9 cellular contexts compared by ENCODE assay signal in the genomic region with DNA sequence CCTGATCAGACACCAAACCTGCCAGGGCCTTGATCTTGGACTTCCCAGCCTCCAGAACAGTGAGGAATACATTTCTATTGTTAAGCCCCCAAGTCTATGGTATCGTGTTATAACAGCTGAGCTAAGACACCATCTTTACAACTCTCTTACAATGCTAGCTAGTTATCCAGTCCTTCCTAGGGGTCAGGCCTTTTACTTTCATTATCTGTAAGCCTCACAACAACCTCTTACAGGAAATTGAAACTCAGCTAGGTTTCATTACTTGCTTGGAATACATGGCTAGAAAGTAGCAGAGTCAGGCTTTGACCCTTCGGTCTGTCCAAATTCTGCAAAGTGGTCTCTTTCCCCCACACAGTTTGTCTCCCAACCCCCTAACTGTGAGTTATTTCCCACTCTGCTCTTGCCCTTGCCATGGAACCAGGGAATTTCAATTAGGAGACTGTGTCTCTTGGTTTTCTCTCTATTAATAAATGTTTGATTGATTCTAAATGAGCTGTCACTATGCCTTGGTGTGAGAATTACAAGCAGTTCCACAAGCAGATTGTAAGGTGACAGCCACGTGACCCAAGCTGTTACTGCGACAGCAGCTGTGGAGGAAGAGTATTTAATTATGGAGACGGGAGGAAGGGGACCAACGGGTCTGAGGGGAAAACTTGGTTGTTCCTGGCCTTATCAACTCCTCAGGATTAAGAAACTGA. TPM values are rescaled to one million over a fixed set of nuclear protein-coding genes. Genes with fewer than 3 reads are reported as not detected.
DNase-seq lines count a peak whose midpoint lies in the region; ATAC-seq and TF ChIP-seq lines count a peak whose summit lies in the region.
"Had no signal": no experiment of that assay in that cellular context is flagged by ENCODE, and none has a peak within 500 bp of the region (broad histone marks: within the 10 kb centered on the region; RNA-seq: fewer than 3 reads in every experiment).

No MANE protein-coding gene starts in this region.

- intact Hi-C loops in prostate gland (cut with DNase I) = no loop called here
- intact Hi-C loops in right cardiac atrium (cut with DNase I) = no loop called here

- no peaks in the 10 kb centered on the region for H3K9me3 Mint-ChIP-seq in chondrocyte (ENCODE audit: low read depth)

- H3K36me3 ChIP-seq in mesenchymal stem cell (ENCODE audit: control insufficient read depth in 1 of 2, insufficient read depth in 2 of 2, low read depth in 1 of 2, low read length in 2 of 2) (no peaks in the 10 kb centered on the region), prostate gland (no peaks in the 10 kb centered on the region)

- peaks cover 3% of the 10 kb centered on the region for H3K27me3 Mint-ChIP-seq in chondrocyte (ENCODE audit: low read depth)

- H2BK120ac ChIP-seq in mesenchymal stem cell (ENCODE audit: low read depth, low read length) = no peak overlapping the region

- H2BK5ac ChIP-seq in mesenchymal stem cell (ENCODE audit: low read depth, low read length, poor library complexity, severe bottlenecking) = no peak overlapping the region

- H3K9me3 ChIP-seq in mesenchymal stem cell (ENCODE audit: control insufficient read depth, low read length) (no peaks in the 10 kb centered on the region), prostate gland (no peaks in the 10 kb centered on the region), right cardiac atrium (ENCODE audit: control insufficient read depth, low read length) (no peaks in the 10 kb centered on the region)

- DNase-seq in mesenchymal stem cell (peak; percentile 58), GF-D8 (lab: John Stamatoyannopoulos, UW) (no peak), prostate gland (ENCODE audit: low spot score) (no peak), chondrocyte (ENCODE audit: low spot score) (no peak), right cardiac atrium (no peak)

- peak overlapping the region; percentile 53 for H3K9ac ChIP-seq in mesenchymal stem cell (ENCODE audit: low read length)

- H2AK5ac ChIP-seq in mesenchymal stem cell (ENCODE audit: low read length, severe bottlenecking) = no peak overlapping the region

- H2BK15ac ChIP-seq in mesenchymal stem cell (ENCODE audit: low read depth, poor library complexity, severe bottlenecking) = no peak overlapping the region

- peaks cover 20% of the 10 kb centered on the region for H3K4me1 Mint-ChIP-seq in chondrocyte (ENCODE audit: low read depth)

- H3K4me2 ChIP-seq in mesenchymal stem cell (ENCODE audit: low read length, poor library complexity, severe bottlenecking) = no peak overlapping the region

- H2AFZ ChIP-seq in mesenchymal stem cell (ENCODE audit: low read depth, low read length) = no peak overlapping the region

- H3K27me3 ChIP-seq in mesenchymal stem cell (ENCODE audit: control insufficient read depth in 1 of 2, insufficient read depth in 1 of 2, low read length in 2 of 2) (no peaks in the 10 kb centered on the region), prostate gland (replicated peaks; ENCODE audit: insufficient read depth) (no peaks in the 10 kb centered on the region), right cardiac atrium (ENCODE audit: control insufficient read depth, insufficient read depth) (no peaks in the 10 kb centered on the region)

- H3K36me3 Mint-ChIP-seq in chondrocyte (ENCODE audit: low read depth) = no peaks in the 10 kb centered on the region

- peak; percentile 86 for ATAC-seq in GM18499 (IDR thresholded peaks at IDR 0.05; ENCODE audit: insufficient read depth, unreplicated experiment)
- peak; percentile 98 for ATAC-seq in GM21447 (IDR thresholded peaks at IDR 0.05; ENCODE audit: unreplicated experiment)
- peak; percentile 94 for ATAC-seq in HG03521 (IDR thresholded peaks at IDR 0.05; ENCODE audit: unreplicated experiment)
- no peak for ATAC-seq in right cardiac atrium

- peak overlapping the region; percentile 57 to 80 for H2BK12ac ChIP-seq in mesenchymal stem cell (ENCODE audit: low read length in 2 of 2)

- no peak overlapping the region for H3K23ac ChIP-seq in mesenchymal stem cell (ENCODE audit: low read length in 2 of 2)

- no peak overlapping the region for H3K14ac ChIP-seq in mesenchymal stem cell (ENCODE audit: low read length in 2 of 2)

- H3K18ac ChIP-seq in mesenchymal stem cell (ENCODE audit: low read depth in 1 of 2, low read length in 2 of 2) = peak overlapping the region; percentile 17 to 32

- no peak overlapping the region for H3K4me3 Mint-ChIP-seq in chondrocyte (ENCODE audit: unreplicated experiment)

- H3K4me3 ChIP-seq in mesenchymal stem cell (ENCODE audit: insufficient read depth in 1 of 2, low read depth in 1 of 2, low read length in 2 of 2) (peak overlapping the region in 1 of 2 experiments; percentile 42), prostate gland (no peak overlapping the region), right cardiac atrium (ENCODE audit: low read length) (no peak overlapping the region)

- H3K27ac ChIP-seq in mesenchymal stem cell (ENCODE audit: low read length, poor library complexity, severe bottlenecking) (no peak overlapping the region), prostate gland (no peak overlapping the region), right cardiac atrium (ENCODE audit: low read length) (no peak overlapping the region)
- H3K27ac ChIP-seq: HL-60 had no signal

- no peaks in the 10 kb centered on the region for H3K79me1 ChIP-seq in mesenchymal stem cell (replicated peaks; ENCODE audit: low read length, poor library complexity, severe bottlenecking)

- peak overlapping the region in 1 of 2 experiments; percentile 21 for H3K4ac ChIP-seq in mesenchymal stem cell (ENCODE audit: low read depth in 1 of 2, low read length in 2 of 2)

- peaks cover 2% of the 10 kb centered on the region for H3K4me1 ChIP-seq in mesenchymal stem cell (ENCODE audit: control insufficient read depth, insufficient read depth, low read depth, low read length)
- H3K4me1 ChIP-seq in prostate gland (replicated peaks) = no peaks in the 10 kb centered on the region
- peaks cover 6% of the 10 kb centered on the region for H3K4me1 ChIP-seq in right cardiac atrium (ENCODE audit: control insufficient read depth, insufficient read depth, low read length)

- TF ChIP-seq POLR2A in prostate gland (IDR thresholded peaks at IDR 0.05) = no peak

- peak overlapping the region; percentile 81 for H4K8ac ChIP-seq in mesenchymal stem cell (ENCODE audit: low read length)

- H4K91ac ChIP-seq in mesenchymal stem cell (ENCODE audit: low read length) = no peak overlapping the region

- no peak for TF ChIP-seq CTCF in prostate gland (IDR thresholded peaks at IDR 0.05)
- no peak for TF ChIP-seq CTCF in chondrocyte (IDR thresholded peaks at IDR 0.05)

- WGBS in mesenchymal stem cell = 80% methylated on average over 4 of the region's 6 CpGs
- WGBS in prostate gland = 81% methylated on average over 6 of the region's 6 CpGs
- 67% methylated on average over 6 of the region's 6 CpGs for WGBS in right cardiac atrium

- no peak overlapping the region for H3K27ac Mint-ChIP-seq in chondrocyte (ENCODE audit: unreplicated experiment)

RNA-seq across cellular contexts. Expression of a gene that starts 38.4 kb away (rescaled TPM):
- polyA plus RNA-seq in mesenchymal stem cell (2013, experiment 1 of 2) = 46.5 TPM
- 48.1 TPM for polyA plus RNA-seq in mesenchymal stem cell (2013, experiment 2 of 2)
- total RNA-seq in prostate gland (10 to 100 TPM in 1 of 2 donors, 1 to 10 TPM in 1; 5.0 to 10.7 TPM), chondrocyte (4.8 to 21.4 TPM (median 6.6 TPM) in 3 replicates), right cardiac atrium (10 to 100 TPM in 3 of 4 donors, 1 to 10 TPM in 1; 5.0 to 34.1 (median 19.3) TPM)
- 6.6 TPM for polyA plus RNA-seq in right cardiac atrium

Comparison
In these comparisons a context has a peak if more than half of its experiments do, and no peak if none do; other contexts are left out.
1. ATAC-seq: peak in GM18499 (single experiment), GM21447 (single experiment) and HG03521 (single experiment); none in right cardiac atrium (0 of 2).